In genomic region chr9:100437860-100438805, GRCh38 we compare ENCODE assay signal across 8 cellular contexts. TPM values are rescaled to one million over a fixed set of nuclear protein-coding genes. Genes with fewer than 3 reads are reported as not detected.
A peak's percentile ranks its signal among the peaks of the same experiment; 100 is the strongest.
DNase-seq lines count a peak whose midpoint lies in the region; ATAC-seq and TF ChIP-seq lines count a peak whose summit lies in the region.

No MANE protein-coding gene starts in this region.

- TF ChIP-seq CTCF in AG04450 (IDR thresholded peaks at IDR 0.05; ENCODE audit: low read depth, low read length) (peak; percentile 98), fibroblast of mammary gland (conservative IDR thresholded peaks at IDR 0.05; ENCODE audit: control insufficient read depth, insufficient read depth, low read depth, low read length) (peak; percentile 99), neural crest cell (conservative IDR thresholded peaks at IDR 0.05) (peak; percentile 90), suprapubic skin (IDR thresholded peaks at IDR 0.05) (peak; percentile 76 to 91)

- peak; percentile 76 for ATAC-seq in GM18511 (IDR thresholded peaks at IDR 0.05; ENCODE audit: unreplicated experiment)

- no peak for TF ChIP-seq POLR2A in suprapubic skin (IDR thresholded peaks at IDR 0.05)

- H3K4me3 ChIP-seq in AG04450 (ENCODE audit: low read depth, low read length) (no peak overlapping the region), fibroblast of mammary gland (ENCODE audit: control insufficient read depth, low read depth, low read length) (no peak overlapping the region), suprapubic skin (no peak overlapping the region)

- H3K4me1 ChIP-seq in suprapubic skin, result no peaks in the 10 kb centered on the region

- H3K27ac Mint-ChIP-seq in neural crest cell (ENCODE audit: unreplicated experiment), result no peak overlapping the region

- H3K4me3 Mint-ChIP-seq in neural crest cell, result no peak overlapping the region

- POLR2A ChIA-PET in AG04450 (lab: Yijun Ruan, JAX), result no interaction called here

- no peaks in the 10 kb centered on the region for H3K9me3 Mint-ChIP-seq in neural crest cell

- no peak for TF ChIP-seq EP300 in suprapubic skin (IDR thresholded peaks at IDR 0.05)

- no peaks in the 10 kb centered on the region for H3K9me3 ChIP-seq in AG04450 (ENCODE audit: control insufficient read depth, insufficient read depth, low read length)
- no peaks in the 10 kb centered on the region for H3K9me3 ChIP-seq in suprapubic skin

- CTCF ChIA-PET in AG04450 (lab: Charles Lee), result interaction anchor here (0.5 to 3.9 kb wide), 26 partner anchors 8 to 219 kb away, joined by 3 to 26 read pairs (median 4); partner anchors contain the start of genes MSANTD3 and TMEFF1

- H3K27me3 ChIP-seq in AG04450 (ENCODE audit: control insufficient read depth, insufficient read depth, low read length) (no peaks in the 10 kb centered on the region), suprapubic skin (no peaks in the 10 kb centered on the region)

- peaks cover 11% of the 10 kb centered on the region for H3K4me1 Mint-ChIP-seq in neural crest cell

- peak; percentile 57 for DNase-seq in AG04450 (ENCODE audit: low read depth, low spot score)
- DNase-seq in HT-29 (ENCODE audit: low spot score), result peak; percentile 78
- DNase-seq in OCI-M1 (lab: John Stamatoyannopoulos, UW), result peak; percentile 85
- peak; percentile 36 for DNase-seq in activated T-cell treated with anti-CD3 and anti-CD28 coated beads for 48 hours (ENCODE audit: low read depth)
- DNase-seq in fibroblast of mammary gland (ENCODE audit: low read depth), result peak; percentile 84
- DNase-seq in neural crest cell (ENCODE audit: low read depth, low spot score), result peak; percentile 79
- DNase-seq in suprapubic skin (ENCODE audit: low spot score in 2 of 2), result peak; percentile 85 to 86

- H3K27ac ChIP-seq in AG04450 (ENCODE audit: low read depth, low read length), result no peak overlapping the region
- no peak overlapping the region for H3K27ac ChIP-seq in suprapubic skin

- peaks cover 9% of the 10 kb centered on the region for H3K36me3 Mint-ChIP-seq in neural crest cell (ENCODE audit: low read depth)

- H3K36me3 ChIP-seq in suprapubic skin, result no peaks in the 10 kb centered on the region

- 89% methylated on average over 1 of the region's 1 CpG for WGBS in suprapubic skin

- H3K27me3 Mint-ChIP-seq in neural crest cell (ENCODE audit: low read depth), result no peaks in the 10 kb centered on the region

RNA-seq across cellular contexts. Expression of gene MSANTD3, which starts 11.2 kb away (rescaled TPM):
- 53.6 and 63.1 TPM in 2 replicates for polyA plus RNA-seq in AG04450 (2011; rRNA removed)
- 43.0 and 43.9 TPM in 2 replicates for polyA minus RNA-seq in AG04450 (2011; rRNA and poly(A)+ RNA removed)
- 16.5 and 18.6 TPM in 2 replicates for total RNA-seq in HT-29 (2014; rRNA removed; shearing (Covaris generic))
- total RNA-seq in neural crest cell (44.6 and 50.1 TPM in 2 replicates), suprapubic skin (10 to 100 TPM; 10.0 to 14.5 (median 12.2) TPM)

RNA-seq across cellular contexts. Expression of gene TMEFF1, which starts 34.8 kb away (rescaled TPM):
- 0.32 and 0.45 TPM in 2 replicates for polyA plus RNA-seq in AG04450 (2011; rRNA removed)
- 0.09 and 0.61 TPM in 2 replicates for polyA minus RNA-seq in AG04450 (2011; rRNA and poly(A)+ RNA removed)
- not detected in 2 replicates for total RNA-seq in HT-29 (2014; rRNA removed; shearing (Covaris generic))
- total RNA-seq in neural crest cell, result 43.1 and 47.9 TPM in 2 replicates
- under 1 TPM in 2 of 4 donors, not detected in 2; 0.32 to 0.49 TPM for total RNA-seq in suprapubic skin

Comparison
In these comparisons a context has a peak if more than half of its experiments do, and no peak if none do; other contexts are left out.
1. RNA of gene TMEFF1, which starts 34.8 kb away (total RNA-seq): 43.1 to 47.9 TPM in neural crest cell; 0.32 to 0.49 TPM in suprapubic skin and not detected in HT-29; every median in the first group is over 10 times any median in the second.
2. Peak in every context shown above with its lines, with median percentiles within 50 percentile points of each other: DNase-seq and CTCF ChIP-seq.